Comparison of ENCODE assay signal across 15 cellular contexts in the genomic region with DNA sequence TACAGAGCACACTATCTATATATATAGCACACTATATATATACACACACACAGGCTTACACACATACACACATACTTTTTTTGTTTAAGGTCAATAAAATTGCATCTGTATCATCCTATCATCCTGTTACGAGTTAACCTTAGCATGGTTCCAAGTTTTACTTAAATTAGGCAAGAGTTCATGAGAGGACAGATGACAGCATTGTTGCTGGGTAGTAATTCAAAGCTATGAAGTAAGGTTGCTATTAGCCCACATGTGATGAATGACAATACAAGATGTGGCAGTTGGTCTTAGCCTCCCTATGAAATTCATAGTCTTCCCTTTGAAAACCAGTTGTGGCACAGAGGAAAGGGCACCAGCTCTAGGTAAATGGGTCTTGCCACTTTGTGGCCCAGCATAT.
"Had no signal": no experiment of that assay in that cellular context is flagged by ENCODE, and none has a peak within 500 bp of the region (broad histone marks: within the 10 kb centered on the region; RNA-seq: fewer than 3 reads in every experiment).

No MANE protein-coding gene starts in this region.

- H3K27ac ChIP-seq: foreskin keratinocyte, heart left ventricle, lower lobe of right lung, stomach, thoracic aorta, upper lobe of right lung had no signal

- H3K9me3 ChIP-seq: lower lobe of right lung, thoracic aorta, upper lobe of right lung had no signal

- H3K36me3 ChIP-seq: heart left ventricle, lower lobe of right lung, stomach, thoracic aorta, upper lobe of right lung had no signal

- DNase-seq: activated CD4-positive, alpha-beta T cell treated with anti-CD3 and anti-CD28 coated beads, Interleukin-2, amount 10 ng/mL, durations not matched to agents 7 days and 5 days; activated gamma-delta T cell treated with Interleukin-2 at 50 U/mL for 16 hours; cerebellar nuclear complex; effector memory CD4-positive, alpha-beta T cell; foreskin keratinocyte; heart left ventricle; immature natural killer cell; left cardiac atrium; lower lobe of right lung; midbrain; stimulated activated CD4-positive, alpha-beta T cell treated with anti-CD3 and anti-CD28 coated beads, Interleukin-1b, Interleukin-23, amount 100 ng/mL, for 48 hours; stomach; upper lobe of right lung had no signal

- H3K4me1 ChIP-seq: foreskin keratinocyte, heart left ventricle, lower lobe of right lung, stomach, upper lobe of right lung had no signal

- H3K27me3 ChIP-seq: foreskin keratinocyte, stomach, upper lobe of right lung had no signal

- ATAC-seq: foreskin keratinocyte, heart left ventricle, left cardiac atrium, lower lobe of right lung, sciatic nerve, upper lobe of right lung had no signal

- H3K4me3 ChIP-seq: heart left ventricle, lower lobe of right lung, stomach, thoracic aorta, upper lobe of right lung had no signal
